ENCODE assay signal across 7 cellular contexts in genomic region chr9:116102596-116102995, GRCh38.
"Had no signal": no experiment of that assay in that cellular context is flagged by ENCODE, and none has a peak within 500 bp of the region (broad histone marks: within the 10 kb centered on the region; RNA-seq: fewer than 3 reads in every experiment).

No MANE protein-coding gene starts in this region.

- ATAC-seq: GM23338, HepG2, K562 had no signal

- H3K27ac ChIP-seq: HL-60 had no signal

- H3K4me1 Mint-ChIP-seq: GM23338, H9 had no signal

- FAIRE-seq: H1, HepG2, K562 had no signal

- DNase-seq: H9, HCEC 1CT had no signal

- H3K4me3 Mint-ChIP-seq: GM23338, H9 had no signal

- H2AFZ ChIP-seq: GM23338 had no signal

- H3K9me3 Mint-ChIP-seq: GM23338, H9 had no signal

- H3K4me3 ChIP-seq: GM23338, K562 had no signal

- H3K27ac Mint-ChIP-seq: GM23338, H9 had no signal

- H3K4me2 ChIP-seq: GM23338 had no signal
